Comparison of ENCODE assay signal across 21 cellular contexts in the genomic region with DNA sequence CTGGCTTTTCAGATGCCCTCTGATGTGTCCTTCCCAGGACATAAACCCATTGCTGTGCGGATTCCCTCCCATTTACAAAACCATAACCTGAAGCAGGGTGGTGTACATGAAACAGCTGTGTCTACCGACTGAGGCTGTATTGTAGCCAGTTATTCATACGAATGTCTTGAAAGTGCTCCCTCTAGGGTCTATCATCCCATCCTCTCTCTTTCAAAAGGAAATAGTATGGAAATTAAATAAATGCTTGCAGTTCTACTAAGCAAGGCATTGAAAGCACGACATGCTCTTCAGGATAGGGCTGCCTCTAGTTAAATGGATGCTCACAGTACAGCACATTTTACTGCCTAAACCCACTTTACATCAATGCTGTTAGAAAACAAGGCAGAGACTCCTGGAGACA.
DNase-seq lines count a peak whose midpoint lies in the region; ATAC-seq and TF ChIP-seq lines count a peak whose summit lies in the region.
"Had no signal": no experiment of that assay in that cellular context is flagged by ENCODE, and none has a peak within 500 bp of the region (broad histone marks: within the 10 kb centered on the region; RNA-seq: fewer than 3 reads in every experiment).

No MANE protein-coding gene starts in this region.

- H2BK12ac ChIP-seq in H9 (ENCODE audit: insufficient read length, low read depth, low read length), result no peak overlapping the region

- H3K9me3 ChIP-seq in A673 (ENCODE audit: low read depth, low read length, poor library complexity, severe bottlenecking) (no peaks in the 10 kb centered on the region), H9 (ENCODE audit: control insufficient read depth, low read depth, low read length) (no peaks in the 10 kb centered on the region), PC-3 (ENCODE audit: low read length) (no peaks in the 10 kb centered on the region), hepatocyte (ENCODE audit: low read depth) (no peaks in the 10 kb centered on the region), gastrocnemius medialis (no peaks in the 10 kb centered on the region)
- H3K9me3 ChIP-seq in effector memory CD4-positive, alpha-beta T cell (ENCODE audit: control insufficient read depth, low read length), result no peaks in the 10 kb centered on the region
- H3K9me3 ChIP-seq: colonic mucosa had no signal

- H3K4me3 ChIP-seq in A673 (ENCODE audit: low read depth, low read length, poor library complexity, severe bottlenecking) (no peak overlapping the region), PC-3 (ENCODE audit: low read length) (no peak overlapping the region), hepatocyte (no peak overlapping the region), gastrocnemius medialis (no peak overlapping the region)
- no peak overlapping the region for H3K4me3 ChIP-seq in effector memory CD4-positive, alpha-beta T cell (ENCODE audit: insufficient read depth, low read depth, low read length, poor library complexity, severe bottlenecking)
- H3K4me3 ChIP-seq: colonic mucosa had no signal

- H3K4ac ChIP-seq in H9 (ENCODE audit: low read depth, low read length), result no peak overlapping the region

- TF ChIP-seq CTCF in A673 (conservative IDR thresholded peaks at IDR 0.05; ENCODE audit: low read depth, low read length) (peak; percentile 58), H9 (conservative IDR thresholded peaks at IDR 0.05) (no peak; the same call in 2 of the 3 replicates), PC-3 (conservative IDR thresholded peaks at IDR 0.05; ENCODE audit: low read depth, low read length) (peak; percentile 32; the same call in 1 of the 2 replicates), hepatocyte (IDR thresholded peaks at IDR 0.05; ENCODE audit: poor library complexity) (peak; percentile 14), gastrocnemius medialis (IDR thresholded peaks at IDR 0.05 in 4 of 5, conservative IDR thresholded peaks at IDR 0.05 in 1 of 5) (no peak)

- no peaks in the 10 kb centered on the region for H3K27me3 ChIP-seq in A673 (replicated peaks; ENCODE audit: insufficient read depth, low read depth, low read length, poor library complexity)
- H3K27me3 ChIP-seq in H9 (ENCODE audit: insufficient read depth, low read length), result no peaks in the 10 kb centered on the region
- H3K27me3 ChIP-seq in PC-3 (ENCODE audit: low read length), result peaks cover 88% of the 10 kb centered on the region
- peaks cover 30% of the 10 kb centered on the region for H3K27me3 ChIP-seq in hepatocyte
- H3K27me3 ChIP-seq in effector memory CD4-positive, alpha-beta T cell (replicated peaks; ENCODE audit: control insufficient read depth, insufficient read depth, low read length, poor library complexity, severe bottlenecking), result no peaks in the 10 kb centered on the region
- H3K27me3 ChIP-seq in gastrocnemius medialis, result peaks cover 0 to 22% (median 14%) of the 10 kb centered on the region in 3 donors
- H3K27me3 ChIP-seq: colonic mucosa had no signal

- peaks cover 7 to 10% of the 10 kb centered on the region in 2 experiments for H3K4me1 Mint-ChIP-seq in H9
- H3K4me1 Mint-ChIP-seq: activated CD8-positive, alpha-beta memory T cell treated with anti-CD3 and anti-CD28 coated beads, Interleukin-2, amount 10 ng/mL, durations not matched to agents 7 days and 5 days had no signal

- H3T11ph ChIP-seq in H9 (ENCODE audit: low read length), result no peak overlapping the region

- no peaks in the 10 kb centered on the region for H3K36me3 Mint-ChIP-seq in H9 (ENCODE audit: insufficient read depth in 1 of 3, low read depth in 3 of 3)
- H3K36me3 Mint-ChIP-seq: activated CD8-positive, alpha-beta memory T cell treated with anti-CD3 and anti-CD28 coated beads, Interleukin-2, amount 10 ng/mL, durations not matched to agents 7 days and 5 days; activated naive CD4-positive, alpha-beta T cell treated with anti-CD3 and anti-CD28 coated beads, Interleukin-2, amount 50 U/mL, for 72 hours; naive thymus-derived CD8-positive, alpha-beta T cell had no signal

- no peak overlapping the region for H2BK5ac ChIP-seq in H9 (ENCODE audit: insufficient read length, low read length)

- peaks cover 28% of the 10 kb centered on the region for H3K27me3 Mint-ChIP-seq in H9 (ENCODE audit: low read depth)

- H2BK20ac ChIP-seq in H9 (ENCODE audit: low read depth, low read length, poor library complexity, severe bottlenecking), result no peak overlapping the region

- H3K79me1 ChIP-seq in H9 (ENCODE audit: insufficient read depth, low read depth, low read length, poor library complexity, severe bottlenecking), result no peaks in the 10 kb centered on the region

- no peak for TF ChIP-seq POLR2A in gastrocnemius medialis (IDR thresholded peaks at IDR 0.05)

- CTCF ChIA-PET in A673 (lab: Charles Lee), result no interaction called here
- CTCF ChIA-PET in PC-3 (lab: Charles Lee), result no interaction called here

- H2AFZ ChIP-seq in H9 (ENCODE audit: low read length) (no peak overlapping the region), PC-3 (ENCODE audit: low read length) (no peak overlapping the region), hepatocyte (no peak overlapping the region)

- H3K4me1 ChIP-seq in A673 (ENCODE audit: insufficient read depth, low read length, poor library complexity, severe bottlenecking) (peaks cover 56% of the 10 kb centered on the region), H9 (ENCODE audit: insufficient read depth, low read length) (no peaks in the 10 kb centered on the region), PC-3 (ENCODE audit: insufficient read depth, low read length) (no peaks in the 10 kb centered on the region), hepatocyte (ENCODE audit: insufficient read depth) (no peaks in the 10 kb centered on the region), gastrocnemius medialis (no peaks in the 10 kb centered on the region)
- no peaks in the 10 kb centered on the region for H3K4me1 ChIP-seq in effector memory CD4-positive, alpha-beta T cell (ENCODE audit: control insufficient read depth, insufficient read depth, low read length, poor library complexity, severe bottlenecking)
- H3K4me1 ChIP-seq: colonic mucosa had no signal

- H2BK15ac ChIP-seq in H9 (ENCODE audit: low read depth, low read length), result 0 out of 2 replicates have a peak overlapping the region, but pooled peaks have one; percentile 85

- no peaks in the 10 kb centered on the region for H3K9me3 Mint-ChIP-seq in H9
- H3K9me3 Mint-ChIP-seq: activated CD4-positive, alpha-beta T cell treated with anti-CD3 and anti-CD28 coated beads, Interleukin-2, amount 10 ng/mL, durations not matched to agents 24 days and 14 days; activated naive CD4-positive, alpha-beta T cell treated with anti-CD3 and anti-CD28 coated beads, Interleukin-2, amount 50 U/mL, for 72 hours; activated T-helper 1 cell treated with anti-CD3 and anti-CD28 coated beads, Interleukin-12 subunit alpha, Interleukin-12 subunit beta, Interleukin-2, Interleukin-4 antibody, amounts not matched to agents 30 ng/mL and 10 ng/mL and 1 ng/mL, durations not matched to agents 14 hours and 24 hours and 36 hours; naive thymus-derived CD8-positive, alpha-beta T cell; T-helper 2 cell treated with Interferon-gamma antibody and Interleukin-4, amounts not matched to agents 5 μg/mL and 100 μg/mL, for 36 hours had no signal

- H3K9ac ChIP-seq in H9 (ENCODE audit: extremely low read depth, insufficient read length, low read length) (no peak overlapping the region), PC-3 (ENCODE audit: low read length) (no peak overlapping the region)

- no peak overlapping the region for H3K4me2 ChIP-seq in H9 (ENCODE audit: insufficient read depth, insufficient read length, low read length)
- H3K4me2 ChIP-seq in PC-3 (ENCODE audit: low read length), result no peak overlapping the region
- H3K4me2 ChIP-seq in hepatocyte, result no peak overlapping the region

- no peaks in the 10 kb centered on the region for H3F3A ChIP-seq in PC-3 (ENCODE audit: low read length, unreplicated experiment)

- peak; percentile 52 for DNase-seq in A673 (ENCODE audit: low spot score)
- DNase-seq in H9, result no peak
- no peak for DNase-seq in PC-3
- DNase-seq in hepatocyte (ENCODE audit: low spot score), result no peak
- no peak for DNase-seq in effector memory CD4-positive, alpha-beta T cell
- no peak for DNase-seq in gastrocnemius medialis
- no peak for DNase-seq in NCI-H1048 (lab: John Stamatoyannopoulos, UW)
- DNase-seq: activated CD4-positive, alpha-beta T cell treated with anti-CD3 and anti-CD28 coated beads, Interleukin-2, amount 10 ng/mL, durations not matched to agents 24 days and 14 days; activated CD8-positive, alpha-beta memory T cell treated with anti-CD3 and anti-CD28 coated beads, Interleukin-2, amount 10 ng/mL, durations not matched to agents 7 days and 5 days; Calu3; colonic mucosa; naive thymus-derived CD8-positive, alpha-beta T cell; NCI-H146; NCI-H446; stimulated activated CD8-positive, alpha-beta memory T cell treated with anti-CD3 and anti-CD28 coated beads, Interleukin-4, amount 100 ng/mL, for 48 hours had no signal

- no peak overlapping the region for H3K23ac ChIP-seq in H9 (ENCODE audit: insufficient read length, low read depth, low read length)

- no peaks in the 10 kb centered on the region for H3K36me3 ChIP-seq in A673 (ENCODE audit: insufficient read depth, low read length, poor library complexity, severe bottlenecking)
- H3K36me3 ChIP-seq in PC-3 (ENCODE audit: low read depth, low read length), result no peaks in the 10 kb centered on the region
- no peaks in the 10 kb centered on the region for H3K36me3 ChIP-seq in hepatocyte (replicated peaks; ENCODE audit: insufficient read depth, low read depth)
- no peaks in the 10 kb centered on the region for H3K36me3 ChIP-seq in effector memory CD4-positive, alpha-beta T cell (ENCODE audit: control insufficient read depth, insufficient read depth, low read length)
- H3K36me3 ChIP-seq in gastrocnemius medialis, result no peaks in the 10 kb centered on the region
- H3K36me3 ChIP-seq: colonic mucosa had no signal

- no peak overlapping the region for H4K5ac ChIP-seq in H9 (ENCODE audit: insufficient read length, low read depth, low read length)

- H4K91ac ChIP-seq in H9 (ENCODE audit: insufficient read length, low read depth, low read length), result no peak overlapping the region

- no peak overlapping the region for H3K56ac ChIP-seq in H9 (ENCODE audit: insufficient read length, low read depth, low read length)

- no peak overlapping the region for H3K18ac ChIP-seq in H9 (ENCODE audit: insufficient read length, low read depth, low read length)

- intact Hi-C loops in A673 (cut with micrococcal nuclease; ENCODE audit: unreplicated experiment), result loop anchor here (10.0 kb wide), 2 partner anchors 838 to 1608 kb away; no protein-coding TSS in a partner anchor
- intact Hi-C loops in PC-3 (cut with micrococcal nuclease), result no loop called here
- intact Hi-C loops in gastrocnemius medialis (cut with DNase I; ENCODE audit: low total_unique reads), result no loop called here

- H4K8ac ChIP-seq in H9 (replicated peaks; ENCODE audit: insufficient read length, low read depth, low read length), result no peak overlapping the region

- no peak overlapping the region for H2BK120ac ChIP-seq in H9 (ENCODE audit: low read depth, low read length, poor library complexity, severe bottlenecking)

- no CpG with 5 or more reads among the region's 4 CpGs for WGBS in H9 (ENCODE audit: extremely low coverage, insufficient read length, low lambda C conversion rate)
- 44% methylated on average over 4 of the region's 4 CpGs for WGBS in hepatocyte (ENCODE audit: low lambda C conversion rate, missing lambda C conversion rate)

- in situ Hi-C loops in gastrocnemius medialis (cut with MboI; ENCODE audit: low sequenced_read_pairs in 4 of 4), result no loop called here

- H2AK5ac ChIP-seq in H9 (ENCODE audit: insufficient read length, low read length), result no peak overlapping the region

- no peak overlapping the region for H3K27ac Mint-ChIP-seq in H9
- H3K27ac Mint-ChIP-seq: activated CD4-positive, alpha-beta T cell treated with anti-CD3 and anti-CD28 coated beads, Interleukin-2, amount 10 ng/mL, durations not matched to agents 24 days and 14 days; activated CD8-positive, alpha-beta memory T cell treated with anti-CD3 and anti-CD28 coated beads, Interleukin-2, amount 10 ng/mL, durations not matched to agents 7 days and 5 days; activated naive CD4-positive, alpha-beta T cell treated with anti-CD3 and anti-CD28 coated beads, Interleukin-2, amount 50 U/mL, for 72 hours; activated T-helper 1 cell treated with anti-CD3 and anti-CD28 coated beads, Interleukin-12 subunit alpha, Interleukin-12 subunit beta, Interleukin-2, Interleukin-4 antibody, amounts not matched to agents 30 ng/mL and 10 ng/mL and 1 ng/mL, durations not matched to agents 14 hours and 24 hours and 36 hours; naive thymus-derived CD8-positive, alpha-beta T cell; T-helper 2 cell treated with Interferon-gamma antibody and Interleukin-4, amounts not matched to agents 5 μg/mL and 100 μg/mL, for 36 hours had no signal

- H3K14ac ChIP-seq in H9 (ENCODE audit: insufficient read depth, low read length), result no peak overlapping the region

- peak overlapping the region; percentile 6 for H3K27ac ChIP-seq in A673 (ENCODE audit: low read depth, low read length, poor library complexity, severe bottlenecking)
- H3K27ac ChIP-seq in H9 (ENCODE audit: insufficient read length, low read depth, low read length), result no peak overlapping the region
- no peak overlapping the region for H3K27ac ChIP-seq in PC-3 (ENCODE audit: low read length)
- H3K27ac ChIP-seq in hepatocyte, result no peak overlapping the region
- H3K27ac ChIP-seq in effector memory CD4-positive, alpha-beta T cell (ENCODE audit: insufficient read depth, low read length, poor library complexity, severe bottlenecking), result no peak overlapping the region
- H3K27ac ChIP-seq in gastrocnemius medialis, result no peak overlapping the region
- H3K27ac ChIP-seq: C4-2B, colonic mucosa, VCaP had no signal

- POLR2A ChIA-PET in A673 (lab: Charles Lee; ENCODE audit: low non-redundant PET) (no interaction called here), PC-3 (lab: Charles Lee; ENCODE audit: unreplicated experiment) (no interaction called here)

- ATAC-seq in PC-3, result no peak
- no peak for ATAC-seq in HG02973 (IDR thresholded peaks at IDR 0.05; ENCODE audit: unreplicated experiment)
- ATAC-seq in gastrocnemius medialis, result no peak
- ATAC-seq: activated CD8-positive, alpha-beta memory T cell treated with anti-CD3 and anti-CD28 coated beads, Interleukin-2, amount 10 ng/mL, durations not matched to agents 7 days and 5 days; activated naive CD4-positive, alpha-beta T cell treated with anti-CD3 and anti-CD28 coated beads, Interleukin-2, amount 50 U/mL, for 72 hours; naive thymus-derived CD8-positive, alpha-beta T cell had no signal

- H3K9me2 ChIP-seq in PC-3 (replicated peaks; ENCODE audit: low read length), result no peaks in the 10 kb centered on the region
- H3K9me2 ChIP-seq in hepatocyte (replicated peaks; ENCODE audit: insufficient read depth), result no peaks in the 10 kb centered on the region

- H3K23me2 ChIP-seq in H9 (ENCODE audit: insufficient read length, low read depth, low read length, poor library complexity, severe bottlenecking), result no peaks in the 10 kb centered on the region

- H3K4me3 Mint-ChIP-seq in H9, result no peak overlapping the region
- H3K4me3 Mint-ChIP-seq: activated CD4-positive, alpha-beta T cell treated with anti-CD3 and anti-CD28 coated beads, Interleukin-2, amount 10 ng/mL, durations not matched to agents 24 days and 14 days; activated CD8-positive, alpha-beta memory T cell treated with anti-CD3 and anti-CD28 coated beads, Interleukin-2, amount 10 ng/mL, durations not matched to agents 7 days and 5 days; activated T-helper 1 cell treated with anti-CD3 and anti-CD28 coated beads, Interleukin-12 subunit alpha, Interleukin-12 subunit beta, Interleukin-2, Interleukin-4 antibody, amounts not matched to agents 30 ng/mL and 10 ng/mL and 1 ng/mL, durations not matched to agents 14 hours and 24 hours and 36 hours; naive thymus-derived CD8-positive, alpha-beta T cell; T-helper 2 cell treated with Interferon-gamma antibody and Interleukin-4, amounts not matched to agents 5 μg/mL and 100 μg/mL, for 36 hours had no signal

- BruUV-seq in A673 (replicated peaks; lab: Mats Ljungman, UMichigan) (no TSS peak), PC-3 (replicated peaks; lab: Mats Ljungman, UMichigan) (no TSS peak)

- no peaks in the 10 kb centered on the region for H3K79me2 ChIP-seq in H9 (ENCODE audit: insufficient read depth, low read length)
- no peaks in the 10 kb centered on the region for H3K79me2 ChIP-seq in PC-3 (ENCODE audit: low read length)
- no peaks in the 10 kb centered on the region for H3K79me2 ChIP-seq in hepatocyte

- no peaks in the 10 kb centered on the region for H4K20me1 ChIP-seq in H9 (ENCODE audit: control insufficient read depth, insufficient read depth, insufficient read length)
- H4K20me1 ChIP-seq in PC-3 (ENCODE audit: low read length), result no peaks in the 10 kb centered on the region
- H4K20me1 ChIP-seq in hepatocyte (ENCODE audit: insufficient read depth, poor library complexity, severe bottlenecking), result no peaks in the 10 kb centered on the region

Comparison
In these comparisons a context has a peak if more than half of its experiments do, and no peak if none do; other contexts are left out.
1. CTCF ChIP-seq: peak in A673 (single experiment), PC-3 (single experiment) and hepatocyte (single experiment); none in H9 (single experiment) and gastrocnemius medialis (0 of 5).